In the genomic region with DNA sequence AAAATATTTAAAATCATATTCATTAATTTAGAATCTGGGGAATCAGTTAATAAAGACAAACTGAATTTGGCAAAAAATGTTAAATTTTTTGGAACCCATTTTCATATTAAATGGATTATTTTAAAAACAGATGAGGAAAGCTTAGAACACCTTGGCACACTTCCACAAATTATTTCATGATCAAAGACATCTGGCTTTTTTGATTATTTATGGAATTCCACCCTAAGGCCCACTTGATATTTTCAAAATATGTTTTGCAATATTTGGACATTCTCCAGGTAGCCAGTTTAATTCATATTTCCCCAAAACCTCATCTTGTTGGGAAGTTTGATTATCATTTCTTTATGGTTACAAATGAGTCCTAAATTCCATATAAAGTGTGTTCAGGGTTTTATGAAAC, we compare ENCODE assay signal across 1 cellular context.
TF ChIP-seq lines count a peak whose summit lies in the region.

No MANE protein-coding gene starts in this region.

TF ChIP-seq in SK-N-SH, 30 proteins besides CTCF, POLR2A, EP300 and RAD21 (continued from another document):
- no peak for TF ChIP-seq RXRA (IDR thresholded peaks at IDR 0.05; ENCODE audit: borderline replicate concordance, low read depth)
- no peak for TF ChIP-seq MEF2A (IDR thresholded peaks at IDR 0.05; ENCODE audit: borderline replicate concordance, low read depth)
- TF ChIP-seq POLR2AphosphoS5 (IDR thresholded peaks at IDR 0.05; ENCODE audit: low read depth, low read length), result no peak
- no peak for TF ChIP-seq CHD2 (IDR thresholded peaks at IDR 0.05; ENCODE audit: low read length, partially characterized antibody)
- no peak for TF ChIP-seq RFX5 (IDR thresholded peaks at IDR 0.05; ENCODE audit: low read length)
- peak; percentile 53 for TF ChIP-seq TCF12 (IDR thresholded peaks at IDR 0.05)
